9 cellular contexts compared by ENCODE assay signal in genomic region chr11:69639843-69640242, GRCh38. TPM values are rescaled to one million over a fixed set of nuclear protein-coding genes. Genes with fewer than 3 reads are reported as not detected.
DNase-seq lines count a peak whose midpoint lies in the region; ATAC-seq and TF ChIP-seq lines count a peak whose summit lies in the region.
"Had no signal": no experiment of that assay in that cellular context is flagged by ENCODE, and none has a peak within 500 bp of the region (broad histone marks: within the 10 kb centered on the region; RNA-seq: fewer than 3 reads in every experiment).

No MANE protein-coding gene starts in this region.

- H3K9me3 Mint-ChIP-seq in memory B cell (no peaks in the 10 kb centered on the region), type B pancreatic cell (no peaks in the 10 kb centered on the region)

- H3K27ac Mint-ChIP-seq in memory B cell (no peak overlapping the region), type B pancreatic cell (peak overlapping the region; percentile 98)

- peaks cover 0 to 73% (median 14%) of the 10 kb centered on the region in 7 donors for H3K27me3 ChIP-seq in heart right ventricle

- peaks cover 0 to 19% (median 0%) of the 10 kb centered on the region in 9 donors for H3K36me3 ChIP-seq in heart right ventricle

- H3K9me3 ChIP-seq in heart right ventricle, result no peaks in the 10 kb centered on the region

- H3K36me3 Mint-ChIP-seq in memory B cell (no peaks in the 10 kb centered on the region), type B pancreatic cell (peaks cover 4% of the 10 kb centered on the region)

- WGBS in heart right ventricle, 2 donors, result 16 to 18% methylated on average over 9 of the region's 9 CpGs

- peaks cover 13 to 80% (median 70%) of the 10 kb centered on the region in 9 donors for H3K4me1 ChIP-seq in heart right ventricle

- TF ChIP-seq CTCF in heart right ventricle (IDR thresholded peaks at IDR 0.05) (no peak), cardiac fibroblast (IDR thresholded peaks at IDR 0.05; ENCODE audit: low read depth, low read length) (no peak), type B pancreatic cell (conservative IDR thresholded peaks at IDR 0.05) (no peak)

- ATAC-seq in heart right ventricle, result no peak
- ATAC-seq in Right ventricle myocardium superior (ENCODE audit: poor library complexity), result no peak
- no peak for ATAC-seq in memory B cell (ENCODE audit: low read depth)
- no peak for ATAC-seq in GM18907 (IDR thresholded peaks at IDR 0.05; ENCODE audit: unreplicated experiment)

- intact Hi-C loops in heart right ventricle (cut with DNase I), result loop anchor here (2.0 to 10.0 kb wide), 15 partner anchors 143 to 745 kb away; partner anchors contain the start of genes MYEOV (in 4 of the 10), IGHMBP2 (in 1 of the 10) and MRPL21 (in 1 of the 10)
- intact Hi-C loops in Right ventricle myocardium superior (cut with DNase I), result loop anchor here (5.0 to 10.0 kb wide), 2 partner anchors 158 to 195 kb away; partner anchors contain the start of gene LINC01488

- peak overlapping the region; percentile 32 for H3K4me3 Mint-ChIP-seq in memory B cell
- H3K4me3 Mint-ChIP-seq in type B pancreatic cell, result peak overlapping the region; percentile 99

- H3K4me3 ChIP-seq in heart right ventricle, result peak overlapping the region in 9 of 10 donors; percentile 77 to 99 (median 85)
- H3K4me3 ChIP-seq in cardiac fibroblast (replicated peaks in 1 of 2; ENCODE audit: low read depth in 2 of 2, low read length in 2 of 2), result peak overlapping the region; percentile 85 to 98

- peaks cover 16% of the 10 kb centered on the region for H3K4me1 Mint-ChIP-seq in memory B cell
- peaks cover 16% of the 10 kb centered on the region for H3K4me1 Mint-ChIP-seq in type B pancreatic cell (ENCODE audit: unreplicated experiment)

- peaks cover 12% of the 10 kb centered on the region for H3K27me3 Mint-ChIP-seq in memory B cell
- peaks cover 13% of the 10 kb centered on the region for H3K27me3 Mint-ChIP-seq in type B pancreatic cell

- H3K27ac ChIP-seq in heart right ventricle, result peak overlapping the region in 5 of 10 donors; percentile 92 to 99 (median 97)

- DNase-seq in heart right ventricle, result no peak
- no peak for DNase-seq in Right ventricle myocardium superior
- peak in 1 of 2 donors; percentile 5 for DNase-seq in cardiac fibroblast (ENCODE audit: low read depth in 2 of 2)
- no peak for DNase-seq in memory B cell (ENCODE audit: low spot score in 2 of 2)
- no peak for DNase-seq in type B pancreatic cell (ENCODE audit: extremely low spot score, unreplicated experiment)
- no peak for DNase-seq in activated gamma-delta T cell (lab: John Stamatoyannopoulos, UW)
- no peak for DNase-seq in NCI-H1694 (lab: John Stamatoyannopoulos, UW)
- DNase-seq: NCI-H2081 treated with DMSO at 0.1 percent for 48 hours had no signal

RNA-seq across cellular contexts. Expression of gene CCND1, which starts 1.1 kb away (rescaled TPM):
- total RNA-seq in heart right ventricle (100 to 1,000 TPM in 9 of 10 donors, 10 to 100 TPM in 1; 88.8 to 292 (median 189) TPM), Right ventricle myocardium superior (136 TPM), type B pancreatic cell (ENCODE audit: low replicate concordance) (299 and 439 TPM in 2 replicates)
- 10 to 100 TPM; 11.4 to 30.4 TPM for polyA plus RNA-seq in heart right ventricle

RNA-seq across cellular contexts. Expression of gene LTO1, which starts 35.3 kb away (rescaled TPM):
- total RNA-seq in heart right ventricle (1 to 10 TPM; 7.0 to 9.7 (median 8.1) TPM), Right ventricle myocardium superior (7.3 TPM), type B pancreatic cell (ENCODE audit: low replicate concordance) (21.5 and 24.6 TPM in 2 replicates)
- polyA plus RNA-seq in heart right ventricle, result 10 to 100 TPM; 10.9 to 22.6 TPM
